1 cellular context compared by ENCODE assay signal in genomic region chr7:156647330-156647729, GRCh38. TPM values are rescaled to one million over a fixed set of nuclear protein-coding genes. Genes with fewer than 3 reads are reported as not detected.
"Had no signal": no experiment of that assay in that cellular context is flagged by ENCODE, and none has a peak within 500 bp of the region (broad histone marks: within the 10 kb centered on the region; RNA-seq: fewer than 3 reads in every experiment).

No MANE protein-coding gene starts in this region.

RNA-seq across cellular contexts. Expression of gene RNF32, which starts 6.8 kb away (rescaled TPM):
- total RNA-seq: HepG2 had no signal
- polyA plus RNA-seq: HepG2 had no signal
